ENCODE assay signal across 16 cellular contexts in the genomic region with DNA sequence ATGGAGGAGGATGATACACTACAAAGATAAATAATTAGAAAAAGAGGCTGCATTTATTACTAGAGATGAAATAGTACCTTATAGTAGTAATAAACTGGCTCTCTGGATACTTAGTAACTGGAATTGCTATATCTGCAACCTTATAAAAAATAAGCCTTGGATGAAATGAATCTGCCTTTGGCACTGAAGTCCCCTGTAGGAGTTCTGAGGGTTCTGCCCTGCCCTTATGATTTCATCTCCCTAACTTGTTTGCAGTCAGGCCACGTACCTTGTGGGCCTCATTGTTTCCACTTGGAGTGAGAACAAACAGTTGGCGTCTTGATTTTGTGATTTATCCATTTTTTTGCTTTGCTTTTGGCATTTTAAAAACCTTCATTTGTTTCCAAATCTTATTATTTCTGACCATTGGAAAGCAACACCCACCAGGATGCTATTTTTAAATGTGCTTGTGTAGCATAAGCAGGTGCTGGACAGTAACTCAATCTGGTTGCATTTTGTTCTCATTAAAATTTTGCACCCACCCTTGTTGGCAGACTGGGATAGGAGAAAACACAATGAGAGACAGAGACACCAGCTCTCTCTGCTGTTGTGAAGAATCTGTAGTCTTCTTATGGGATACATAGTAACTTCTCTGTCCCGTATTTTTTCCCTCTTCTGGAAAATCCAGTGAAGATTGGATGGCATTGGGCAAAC.
DNase-seq lines count a peak whose midpoint lies in the region; ATAC-seq and TF ChIP-seq lines count a peak whose summit lies in the region.
"Had no signal": no experiment of that assay in that cellular context is flagged by ENCODE, and none has a peak within 500 bp of the region (broad histone marks: within the 10 kb centered on the region; RNA-seq: fewer than 3 reads in every experiment).

No MANE protein-coding gene starts in this region.

- H3K4me3 ChIP-seq in Karpas-422 (ENCODE audit: low read length) = no peak overlapping the region
- peak overlapping the region; percentile 37 for H3K4me3 ChIP-seq in psoas muscle
- no peak overlapping the region for H3K4me3 ChIP-seq in skeletal muscle tissue (ENCODE audit: low read length in 3 of 3)
- H3K4me3 ChIP-seq: A549; BLaER1 treated with 17β-estradiol and CSF1 and Interleukin-3, amounts not matched to agents 10 nM and 100 nM had no signal

- no peaks in the 10 kb centered on the region for H4K20me1 ChIP-seq in Karpas-422 (ENCODE audit: insufficient read depth, low read depth, low read length)
- H4K20me1 ChIP-seq: BLaER1 treated with 17β-estradiol and CSF1 and Interleukin-3, amounts not matched to agents 10 nM and 100 nM had no signal

- H3K4me2 ChIP-seq in Karpas-422 (ENCODE audit: low read depth, low read length, poor library complexity, severe bottlenecking) = no peak overlapping the region
- H3K4me2 ChIP-seq: A549; BLaER1 treated with 17β-estradiol and CSF1 and Interleukin-3, amounts not matched to agents 10 nM and 100 nM had no signal

- H3K4me1 ChIP-seq in Karpas-422 (ENCODE audit: low read length) (no peaks in the 10 kb centered on the region), psoas muscle (peaks cover 12% of the 10 kb centered on the region), skeletal muscle tissue (ENCODE audit: control insufficient read depth in 3 of 3, insufficient read depth in 3 of 3, low read length in 3 of 3) (peaks cover 6 to 8% (median 7%) of the 10 kb centered on the region in 3 donors)
- H3K4me1 ChIP-seq: A549; BLaER1 treated with 17β-estradiol and CSF1 and Interleukin-3, amounts not matched to agents 10 nM and 100 nM; Caco-2 had no signal

- intact Hi-C loops in psoas muscle (cut with DNase I) = no loop called here

- H3K27ac ChIP-seq in Karpas-422 (ENCODE audit: low read length) = no peak overlapping the region
- H3K27ac ChIP-seq in psoas muscle = peak overlapping the region; percentile 48
- H3K27ac ChIP-seq in skeletal muscle tissue (ENCODE audit: low read depth, low read length) = peak overlapping the region; percentile 54
- H3K27ac ChIP-seq: 22Rv1; A549; BLaER1 treated with 17β-estradiol and CSF1 and Interleukin-3, amounts not matched to agents 10 nM and 100 nM; C4-2B had no signal

- no peaks in the 10 kb centered on the region for H3K9me3 ChIP-seq in Karpas-422 (ENCODE audit: low read length)
- no peaks in the 10 kb centered on the region for H3K9me3 ChIP-seq in psoas muscle
- H3K9me3 ChIP-seq in skeletal muscle tissue (ENCODE audit: control insufficient read depth in 3 of 3, low read length in 3 of 3) = no peaks in the 10 kb centered on the region
- H3K9me3 ChIP-seq: A549; BLaER1 treated with 17β-estradiol and CSF1 and Interleukin-3, amounts not matched to agents 10 nM and 100 nM; Caco-2 had no signal

- H3K27me3 ChIP-seq in Karpas-422 (ENCODE audit: low read length) = no peaks in the 10 kb centered on the region
- no peaks in the 10 kb centered on the region for H3K27me3 ChIP-seq in psoas muscle (ENCODE audit: insufficient read depth in 3 of 3, low read length in 2 of 3)
- no peaks in the 10 kb centered on the region for H3K27me3 ChIP-seq in skeletal muscle tissue (ENCODE audit: control insufficient read depth in 3 of 3, insufficient read depth in 3 of 3, low read length in 3 of 3)
- H3K27me3 ChIP-seq: BLaER1 treated with 17β-estradiol and CSF1 and Interleukin-3, amounts not matched to agents 10 nM and 100 nM had no signal

- ATAC-seq in psoas muscle (peak in 2 of 4 donors; percentile 58 to 90), GM18511 (IDR thresholded peaks at IDR 0.05; ENCODE audit: unreplicated experiment) (no peak)
- ATAC-seq: A549; CD8-positive, alpha-beta T cell had no signal

- 31 to 67% (median 45%) methylated on average over 3 of the region's 3 CpGs for WGBS in psoas muscle, 3 donors

- H3K36me3 ChIP-seq in Karpas-422 (ENCODE audit: insufficient read depth, low read length) (no peaks in the 10 kb centered on the region), psoas muscle (ENCODE audit: insufficient read depth in 1 of 2, low read depth in 1 of 2) (no peaks in the 10 kb centered on the region), skeletal muscle tissue (ENCODE audit: control insufficient read depth in 3 of 3, insufficient read depth in 3 of 3, low read length in 3 of 3) (no peaks in the 10 kb centered on the region)
- H3K36me3 ChIP-seq: BLaER1 treated with 17β-estradiol and CSF1 and Interleukin-3, amounts not matched to agents 10 nM and 100 nM had no signal

- no peak overlapping the region for H2AFZ ChIP-seq in Karpas-422 (ENCODE audit: low read length)

- no peak overlapping the region for H3K9ac ChIP-seq in Karpas-422 (ENCODE audit: low read length)
- peak overlapping the region in 1 of 3 donors; percentile 42 for H3K9ac ChIP-seq in skeletal muscle tissue (ENCODE audit: low read depth in 1 of 3, low read length in 3 of 3)
- H3K9ac ChIP-seq: BLaER1 treated with 17β-estradiol and CSF1 and Interleukin-3, amounts not matched to agents 10 nM and 100 nM had no signal

- no peaks in the 10 kb centered on the region for H3K9me2 ChIP-seq in Karpas-422 (replicated peaks; ENCODE audit: insufficient read depth, low read length)

- DNase-seq in Karpas-422 (peak; percentile 10), psoas muscle (no peak), medulla oblongata (ENCODE audit: extremely low spot score) (no peak)
- DNase-seq: AML-193; Caco-2; Calu3; CD4-positive, alpha-beta T cell; CD8-positive, alpha-beta T cell; DMS79 treated with DMSO at 0.1 percent for 48 hours; GF-D8 had no signal

- no peak for TF ChIP-seq CTCF in psoas muscle (IDR thresholded peaks at IDR 0.05)

- no peaks in the 10 kb centered on the region for H3K79me2 ChIP-seq in Karpas-422 (ENCODE audit: low read length)
